8 cellular contexts compared by ENCODE assay signal in the genomic region with DNA sequence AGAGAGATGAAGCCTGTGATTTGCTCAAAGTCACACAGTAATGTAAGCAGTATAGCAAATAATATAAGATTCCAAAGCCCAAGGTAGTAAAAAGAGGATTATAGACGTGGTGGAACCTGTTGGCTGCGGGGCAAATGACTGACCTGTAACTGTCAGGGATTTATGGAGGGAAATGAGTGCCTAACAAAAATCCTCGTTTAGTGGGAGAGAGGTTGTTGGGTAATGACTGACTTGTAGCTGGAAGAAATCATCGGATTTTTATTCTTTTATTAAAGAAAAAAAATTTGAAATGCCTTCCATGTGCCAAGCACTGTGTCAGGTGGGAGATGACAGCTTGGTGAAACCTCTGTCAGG. TPM values are rescaled to one million over a fixed set of nuclear protein-coding genes. Genes with fewer than 3 reads are reported as not detected.
DNase-seq lines count a peak whose midpoint lies in the region; ATAC-seq and TF ChIP-seq lines count a peak whose summit lies in the region.

No MANE protein-coding gene starts in this region.

- intact Hi-C loops in colonic mucosa (cut with DNase I), result no loop called here

- H3K9me3 ChIP-seq in AG04450 (ENCODE audit: control insufficient read depth, insufficient read depth, low read length), result no peaks in the 10 kb centered on the region
- no peaks in the 10 kb centered on the region for H3K9me3 ChIP-seq in colonic mucosa

- ATAC-seq in naive B cell (ENCODE audit: low read depth in 2 of 2) (no peak), HG03432 (IDR thresholded peaks at IDR 0.05; ENCODE audit: unreplicated experiment) (no peak)
- no peak for ATAC-seq in activated CD4-positive, CD25-positive, alpha-beta regulatory T cell treated with anti-CD3 and anti-CD28 coated beads, Interleukin-2, amount 50 U/mL, for 24 hours

- TF ChIP-seq CTCF in AG04450 (IDR thresholded peaks at IDR 0.05; ENCODE audit: low read depth, low read length) (no peak), KMS-11 (conservative IDR thresholded peaks at IDR 0.05; ENCODE audit: low read depth, low read length) (no peak), colonic mucosa (IDR thresholded peaks at IDR 0.05) (no peak)

- no peaks in the 10 kb centered on the region for H3K27me3 ChIP-seq in AG04450 (ENCODE audit: control insufficient read depth, insufficient read depth, low read length)
- no peaks in the 10 kb centered on the region for H3K27me3 ChIP-seq in KMS-11 (ENCODE audit: insufficient read depth, low read depth)
- no peaks in the 10 kb centered on the region for H3K27me3 ChIP-seq in colonic mucosa

- peak overlapping the region; percentile 91 to 98 (median 96) for H3K27ac Mint-ChIP-seq in naive B cell

- peaks cover 14 to 49% (median 27%) of the 10 kb centered on the region in 3 donors for H3K4me1 Mint-ChIP-seq in naive B cell

- no peaks in the 10 kb centered on the region for H4K20me1 ChIP-seq in KMS-11 (ENCODE audit: insufficient read depth)

- peak overlapping the region; percentile 90 to 99 (median 98) for H3K4me3 Mint-ChIP-seq in naive B cell

- no peaks in the 10 kb centered on the region for H3K9me3 Mint-ChIP-seq in naive B cell

- H3K4me2 ChIP-seq in KMS-11, result peak overlapping the region; percentile 21; the same call in 1 of the 2 replicates

- H3K36me3 ChIP-seq in KMS-11 (ENCODE audit: insufficient read depth) (no peaks in the 10 kb centered on the region; the same call in 1 of the 2 replicates), colonic mucosa (peaks cover 11% of the 10 kb centered on the region)

- CTCF ChIA-PET in AG04450 (lab: Charles Lee), result interaction anchor here (0.9 to 1.5 kb wide), 3 partner anchors 13 to 130 kb away, joined by 5 to 8 read pairs (median 5); no protein-coding TSS in a partner anchor

- H3K4me3 ChIP-seq in AG04450 (ENCODE audit: low read depth, low read length) (peak overlapping the region; percentile 57), KMS-11 (IDR thresholded peaks at IDR 0.05; ENCODE audit: insufficient read depth, low read depth, low read length) (no peak overlapping the region), colonic mucosa (peak overlapping the region; percentile 70)

- H3K4me1 ChIP-seq in KMS-11 (ENCODE audit: low read depth, poor library complexity, severe bottlenecking) (peaks cover 16% of the 10 kb centered on the region), colonic mucosa (peaks cover 9% of the 10 kb centered on the region)

- H3K36me3 Mint-ChIP-seq in naive B cell, result peaks cover 0 to 4% of the 10 kb centered on the region in 2 donors

- H3K79me2 ChIP-seq in KMS-11 (ENCODE audit: insufficient read depth, low read depth), result peaks cover 20% of the 10 kb centered on the region

- H3K27ac ChIP-seq in AG04450 (ENCODE audit: low read depth, low read length), result peak overlapping the region; percentile 72
- H3K27ac ChIP-seq in KMS-11, result no peak overlapping the region
- H3K27ac ChIP-seq in colonic mucosa, result peak overlapping the region; percentile 86

- H2AFZ ChIP-seq in KMS-11 (ENCODE audit: low read depth), result peak overlapping the region; percentile 66

- POLR2A ChIA-PET in AG04450 (lab: Yijun Ruan, JAX), result interaction anchor here (1.4 kb wide), 1 partner anchor 10 kb away, joined by 4 read pairs; no protein-coding TSS in a partner anchor

- no peak for DNase-seq in AG04450 (ENCODE audit: low read depth, low spot score)
- DNase-seq in colonic mucosa, result no peak
- DNase-seq in naive B cell, result no peak
- no peak for DNase-seq in 8988T
- DNase-seq in COLO829 (ENCODE audit: low spot score), result no peak

- H3K27me3 Mint-ChIP-seq in naive B cell, result no peaks in the 10 kb centered on the region

- H3K9ac ChIP-seq in KMS-11 (peak overlapping the region; percentile 69), colonic mucosa (ENCODE audit: low read depth in 2 of 2, low read length in 2 of 2) (peak overlapping the region; percentile 61 to 76)

RNA-seq across cellular contexts. Expression of a gene that starts 0.6 kb away (rescaled TPM):
- polyA plus RNA-seq in AG04450 (2011; rRNA removed) (17.7 and 18.0 TPM in 2 replicates), naive B cell (ENCODE audit: low read depth in 6 of 6) (10 to 100 TPM; 15.1 to 62.2 (median 19.0) TPM)
- 15.7 and 20.1 TPM in 2 replicates for polyA minus RNA-seq in AG04450 (2011; rRNA and poly(A)+ RNA removed)
- total RNA-seq in colonic mucosa, result 10 to 100 TPM; 13.5 to 14.9 TPM

RNA-seq across cellular contexts. Expression of a gene that starts 7.2 kb away (rescaled TPM):
- 0.83 and 1.1 TPM in 2 replicates for polyA plus RNA-seq in AG04450 (2011; rRNA removed)
- 0.74 and 0.87 TPM in 2 replicates for polyA minus RNA-seq in AG04450 (2011; rRNA and poly(A)+ RNA removed)
- under 1 TPM; 0.44 to 0.98 TPM for total RNA-seq in colonic mucosa
- not detected for polyA plus RNA-seq in naive B cell (ENCODE audit: low read depth in 6 of 6)

RNA-seq across cellular contexts. Expression of a gene that starts 11.0 kb away (rescaled TPM):
- polyA plus RNA-seq in AG04450 (2011; rRNA removed), result 56.7 and 64.3 TPM in 2 replicates
- 83.8 and 101 TPM in 2 replicates for polyA minus RNA-seq in AG04450 (2011; rRNA and poly(A)+ RNA removed)
- 10 to 100 TPM; 80.2 to 82.1 TPM for total RNA-seq in colonic mucosa
- polyA plus RNA-seq in naive B cell (ENCODE audit: low read depth in 6 of 6), result 10 to 100 TPM in 5 of 6 donors, 1 to 10 TPM in 1; 6.1 to 39.2 (median 28.2) TPM

RNA-seq across cellular contexts. Expression of a gene that starts 55.1 kb away (rescaled TPM):
- polyA plus RNA-seq in AG04450 (2011; rRNA removed), result 27.5 and 28.8 TPM in 2 replicates
- 7.6 and 11.9 TPM in 2 replicates for polyA minus RNA-seq in AG04450 (2011; rRNA and poly(A)+ RNA removed)
- total RNA-seq in colonic mucosa, result 10 to 100 TPM; 10.6 to 14.0 TPM
- polyA plus RNA-seq in naive B cell (ENCODE audit: low read depth in 6 of 6), result 10 to 100 TPM; 17.6 to 24.3 (median 21.7) TPM

RNA-seq across cellular contexts. Expression of a gene that starts 55.5 kb away (rescaled TPM):
- polyA plus RNA-seq in AG04450 (2011; rRNA removed) (84.7 and 91.7 TPM in 2 replicates), naive B cell (ENCODE audit: low read depth in 6 of 6) (10 to 100 TPM; 61.5 to 77.9 (median 72.3) TPM)
- polyA minus RNA-seq in AG04450 (2011; rRNA and poly(A)+ RNA removed), result 81.4 and 82.7 TPM in 2 replicates
- total RNA-seq in colonic mucosa, result 100 to 1,000 TPM in 1 of 2 donors, 10 to 100 TPM in 1; 92.1 to 145 TPM
